In the genomic region with DNA sequence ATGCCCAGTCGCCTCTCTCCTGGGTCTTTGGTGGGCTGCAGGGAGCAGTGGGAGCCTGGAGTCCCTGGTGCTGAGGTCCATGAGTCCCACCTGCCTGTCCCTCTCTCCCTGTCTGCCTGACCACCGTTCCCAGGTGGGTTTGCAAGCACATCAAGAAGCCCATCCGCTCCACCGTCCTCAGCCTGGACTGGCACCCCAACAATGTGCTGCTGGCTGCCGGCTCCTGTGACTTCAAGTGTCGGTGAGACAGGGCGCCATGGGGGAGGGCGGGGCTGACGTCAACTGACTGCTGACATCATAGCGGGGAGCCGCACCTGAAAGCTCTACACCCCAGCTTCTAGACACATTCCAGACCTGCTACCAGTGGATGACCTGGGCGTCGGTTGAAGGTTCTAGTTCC, we compare ENCODE assay signal across 18 cellular contexts. TPM values are rescaled to one million over a fixed set of nuclear protein-coding genes. Genes with fewer than 3 reads are reported as not detected.
A peak's percentile ranks its signal among the peaks of the same experiment; 100 is the strongest.
DNase-seq lines count a peak whose midpoint lies in the region; ATAC-seq, FAIRE-seq and TF ChIP-seq lines count a peak whose summit lies in the region.
"Had no signal": no experiment of that assay in that cellular context is flagged by ENCODE, and none has a peak within 500 bp of the region (broad histone marks: within the 10 kb centered on the region; RNA-seq: fewer than 3 reads in every experiment).

No MANE protein-coding gene starts in this region.

- no peaks in the 10 kb centered on the region for H3K9me3 ChIP-seq in right cardiac atrium (ENCODE audit: control insufficient read depth, low read length)
- H3K9me3 ChIP-seq in right atrium auricular region, result no peaks in the 10 kb centered on the region
- H3K9me3 ChIP-seq in kidney (ENCODE audit: control insufficient read depth in 1 of 2, low read length in 2 of 2), result no peaks in the 10 kb centered on the region
- H3K9me3 ChIP-seq: BE2C, Caco-2 had no signal

- H3K27me3 ChIP-seq in right cardiac atrium (ENCODE audit: control insufficient read depth, insufficient read depth) (no peaks in the 10 kb centered on the region), right atrium auricular region (no peaks in the 10 kb centered on the region)
- H3K27me3 ChIP-seq: BE2C had no signal

- TF ChIP-seq CTCF in right atrium auricular region (IDR thresholded peaks at IDR 0.05) (no peak), RWPE1 (conservative IDR thresholded peaks at IDR 0.05; ENCODE audit: low read depth) (no peak), kidney (IDR thresholded peaks at IDR 0.05; ENCODE audit: borderline replicate concordance, extremely low read depth, insufficient read depth) (no peak)

- intact Hi-C loops in right cardiac atrium (cut with DNase I) (no loop called here), kidney (cut with DNase I) (no loop called here)

- WGBS in right cardiac atrium, result 92% methylated on average over 13 of the region's 13 CpGs

- CTCF ChIA-PET in RWPE1 (lab: Yijun Ruan, JAX), result interaction anchor here (0.8 kb wide), 1 partner anchor 25 kb away, joined by 3 read pairs; no protein-coding TSS in a partner anchor

- DNase-seq in right cardiac atrium, result peak in 2 of 3 donors; percentile 52 to 60
- no peak for DNase-seq in right atrium auricular region (ENCODE audit: low spot score)
- DNase-seq in RWPE1 (ENCODE audit: low spot score), result no peak
- peak; percentile 80 for DNase-seq in kidney
- no peak for DNase-seq in cortex of kidney (lab: John Stamatoyannopoulos, UW)
- DNase-seq: ACHN; BE2C; C1 segment of cervical spinal cord; Caco-2; CD4-positive, CD25-positive, alpha-beta regulatory T cell; CD8-positive, alpha-beta memory T cell; GOT3; H9 had no signal

- no peak for FAIRE-seq in kidney (lab: Jason Lieb, UNC)
- FAIRE-seq: A204.1, D721Med, G401.6 had no signal

- H3K4me1 ChIP-seq in right cardiac atrium (ENCODE audit: control insufficient read depth, insufficient read depth, low read length), result no peaks in the 10 kb centered on the region
- H3K4me1 ChIP-seq in right atrium auricular region, result peaks cover 0 to 20% of the 10 kb centered on the region in 2 donors
- peaks cover 0 to 6% of the 10 kb centered on the region in 2 donors for H3K4me1 ChIP-seq in kidney (ENCODE audit: control insufficient read depth in 1 of 2, insufficient read depth in 1 of 2, low read depth in 1 of 2, low read length in 2 of 2)
- H3K4me1 ChIP-seq: Caco-2 had no signal

- no peak overlapping the region for H3K9ac ChIP-seq in kidney (ENCODE audit: low read length in 2 of 2)

- H3K36me3 ChIP-seq in right atrium auricular region (peaks cover 37% of the 10 kb centered on the region), kidney (ENCODE audit: control insufficient read depth in 1 of 2, insufficient read depth in 2 of 2, low read length in 2 of 2) (peaks cover 0 to 10% of the 10 kb centered on the region in 2 donors)

- H3K27ac ChIP-seq in right cardiac atrium (ENCODE audit: low read length), result no peak overlapping the region
- H3K27ac ChIP-seq in right atrium auricular region, result no peak overlapping the region
- H3K27ac ChIP-seq in RWPE1, result peak overlapping the region; percentile 79
- H3K27ac ChIP-seq in kidney (ENCODE audit: low read depth in 2 of 2, low read length in 2 of 2), result no peak overlapping the region

- no peak for ATAC-seq in right cardiac atrium
- ATAC-seq in HG02571 (IDR thresholded peaks at IDR 0.05; ENCODE audit: unreplicated experiment), result no peak
- no peak for ATAC-seq in GM18858 (IDR thresholded peaks at IDR 0.05; ENCODE audit: unreplicated experiment)

- H3K4me3 ChIP-seq in right cardiac atrium (ENCODE audit: low read length), result no peak overlapping the region
- H3K4me3 ChIP-seq in right atrium auricular region, result no peak overlapping the region
- no peak overlapping the region for H3K4me3 ChIP-seq in kidney (ENCODE audit: low read length in 2 of 2)

- POLR2A ChIA-PET in RWPE1 (lab: Yijun Ruan, JAX; ENCODE audit: low non-redundant PET), result no interaction called here

RNA-seq across cellular contexts. Expression of gene ARPC1B, which starts 15.2 kb away (rescaled TPM):
- 10 to 100 TPM; 35.5 to 65.1 (median 56.6) TPM for total RNA-seq in right cardiac atrium
- 52.9 TPM for polyA plus RNA-seq in right cardiac atrium
- total RNA-seq in right atrium auricular region, result 100 to 1,000 TPM in 1 of 2 donors, 10 to 100 TPM in 1; 53.0 to 115 TPM
- 216 TPM for total RNA-seq in kidney
- 74.1 TPM for polyA plus RNA-seq in kidney (ENCODE audit: insufficient read depth, low read depth, low replicate concordance)

RNA-seq across cellular contexts. Expression of gene PDAP1, which starts 18.6 kb away (rescaled TPM):
- total RNA-seq in right cardiac atrium (10 to 100 TPM; 85.9 to 95.9 (median 90.1) TPM), right atrium auricular region (10 to 100 TPM; 70.9 to 93.3 TPM), kidney (84.7 TPM)
- polyA plus RNA-seq in right cardiac atrium (167 TPM), kidney (ENCODE audit: insufficient read depth, low read depth, low replicate concordance) (119 TPM)

RNA-seq across cellular contexts. Expression of gene BUD31, which starts 19.0 kb away (rescaled TPM):
- total RNA-seq in right cardiac atrium (10 to 100 TPM; 37.8 to 53.6 (median 44.0) TPM), right atrium auricular region (10 to 100 TPM; 36.7 to 57.0 TPM), kidney (79.0 TPM)
- polyA plus RNA-seq in right cardiac atrium (65.1 TPM), kidney (ENCODE audit: insufficient read depth, low read depth, low replicate concordance) (141 TPM)

RNA-seq across cellular contexts. Expression of gene PTCD1, which starts 48.8 kb away (rescaled TPM):
- total RNA-seq in right cardiac atrium (1 to 10 TPM; 3.1 to 4.4 (median 3.2) TPM), right atrium auricular region (1 to 10 TPM; 4.6 to 5.3 TPM), kidney (5.4 TPM)
- polyA plus RNA-seq in right cardiac atrium (3.0 TPM), kidney (ENCODE audit: insufficient read depth, low read depth, low replicate concordance) (2.9 TPM)

RNA-seq across cellular contexts. Expression of gene CPSF4, which starts 49.0 kb away (rescaled TPM):
- total RNA-seq in right cardiac atrium (10 to 100 TPM; 17.3 to 21.9 (median 18.8) TPM), right atrium auricular region (10 to 100 TPM; 12.4 to 18.8 TPM), kidney (28.9 TPM)
- polyA plus RNA-seq in right cardiac atrium (16.2 TPM), kidney (ENCODE audit: insufficient read depth, low read depth, low replicate concordance) (24.2 TPM)

Comparison
In these comparisons a context has a peak if more than half of its experiments do, and no peak if none do; other contexts are left out.
1. DNase-seq: peak in right cardiac atrium (2 of 3) and kidney (single experiment); none in right atrium auricular region (single experiment), RWPE1 (single experiment) and cortex of kidney (single experiment).